ENCODE assay signal across 23 cellular contexts in the genomic region with DNA sequence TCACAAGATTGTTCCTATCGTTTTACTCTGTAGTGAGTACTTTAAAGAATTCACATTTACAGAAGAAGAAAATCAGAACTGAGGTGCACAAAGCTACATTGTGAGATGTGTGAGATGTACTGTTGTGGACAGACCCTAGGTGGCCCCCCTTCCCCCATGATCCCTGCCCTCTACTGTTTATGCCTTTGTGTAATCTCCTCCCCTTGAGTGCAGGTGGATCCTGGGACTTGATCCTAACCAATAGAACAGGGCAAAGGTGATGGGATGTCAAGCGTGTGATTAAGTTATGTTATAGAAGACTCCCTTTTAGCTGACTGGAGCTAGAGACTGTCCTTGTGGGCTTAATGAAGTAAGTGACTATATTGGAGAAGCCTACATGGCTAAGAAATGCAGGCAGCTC.
"Had no signal": no experiment of that assay in that cellular context is flagged by ENCODE, and none has a peak within 500 bp of the region (broad histone marks: within the 10 kb centered on the region; RNA-seq: fewer than 3 reads in every experiment).

No MANE protein-coding gene starts in this region.

- H3K9me3 ChIP-seq: colonic mucosa, esophagus squamous epithelium, gastrocnemius medialis, spleen, thoracic aorta had no signal

- H3K4me3 Mint-ChIP-seq: activated CD4-positive, alpha-beta memory T cell treated with anti-CD3 and anti-CD28 coated beads, Interleukin-2, amount 10 ng/mL, durations not matched to agents 7 days and 5 days; activated naive CD4-positive, alpha-beta T cell treated with anti-CD3 and anti-CD28 coated beads, Interleukin-2, amount 10 ng/mL, durations not matched to agents 7 days and 5 days; activated T-cell treated with anti-CD3 and anti-CD28 coated beads, Interleukin-2, amount 50 U/mL, for 72 hours; effector memory CD8-positive, alpha-beta T cell; memory B cell; nephron; type B pancreatic cell had no signal

- DNase-seq: activated CD4-positive, alpha-beta memory T cell treated with anti-CD3 and anti-CD28 coated beads, Interleukin-2, amount 10 ng/mL, durations not matched to agents 7 days and 5 days; activated CD4-positive, alpha-beta T cell treated with anti-CD3 and anti-CD28 coated beads for 48 hours; activated CD4-positive, CD25-positive, alpha-beta regulatory T cell; activated effector memory CD4-positive, alpha-beta T cell treated with anti-CD3 and anti-CD28 coated beads, Interleukin-2, amount 50 U/mL, for 16 hours; activated naive CD4-positive, alpha-beta T cell treated with anti-CD3 and anti-CD28 coated beads, Interleukin-2, amount 10 ng/mL, durations not matched to agents 7 days and 5 days; activated T-cell treated with anti-CD3 and anti-CD28 coated beads, Interleukin-2, amount 50 U/mL, for 72 hours; amygdala; colonic mucosa; dorsolateral prefrontal cortex; effector memory CD8-positive, alpha-beta T cell; esophagus squamous epithelium; gastrocnemius medialis; hippocampal formation; spleen; stimulated activated CD4-positive, alpha-beta T cell treated with anti-CD3 and anti-CD28 coated beads, Interleukin-4, amount 100 ng/mL, for 1 hour; stimulated activated naive CD4-positive, alpha-beta T cell; T-helper 1 cell; T-helper 9 cell had no signal

- H3K9me3 Mint-ChIP-seq: activated CD4-positive, alpha-beta memory T cell treated with anti-CD3 and anti-CD28 coated beads, Interleukin-2, amount 10 ng/mL, durations not matched to agents 7 days and 5 days; activated naive CD4-positive, alpha-beta T cell treated with anti-CD3 and anti-CD28 coated beads, Interleukin-2, amount 10 ng/mL, durations not matched to agents 7 days and 5 days; activated T-cell treated with anti-CD3 and anti-CD28 coated beads, Interleukin-2, amount 50 U/mL, for 72 hours; effector memory CD8-positive, alpha-beta T cell; memory B cell; nephron; type B pancreatic cell had no signal

- H3K4me1 ChIP-seq: colonic mucosa, gastrocnemius medialis, spleen had no signal

- ATAC-seq: activated T-cell treated with anti-CD3 and anti-CD28 coated beads, Interleukin-2, amount 50 U/mL, for 72 hours; effector memory CD8-positive, alpha-beta T cell; gastrocnemius medialis had no signal

- H3K27me3 Mint-ChIP-seq: activated naive CD4-positive, alpha-beta T cell treated with anti-CD3 and anti-CD28 coated beads, Interleukin-2, amount 10 ng/mL, durations not matched to agents 7 days and 5 days; effector memory CD8-positive, alpha-beta T cell; progenitor cell of endocrine pancreas; type B pancreatic cell had no signal

- H3K36me3 ChIP-seq: colonic mucosa, esophagus squamous epithelium, gastrocnemius medialis, spleen, thoracic aorta had no signal

- H3K4me1 Mint-ChIP-seq: activated CD4-positive, alpha-beta memory T cell treated with anti-CD3 and anti-CD28 coated beads, Interleukin-2, amount 10 ng/mL, durations not matched to agents 7 days and 5 days; memory B cell; nephron had no signal

- H3K27me3 ChIP-seq: colonic mucosa, esophagus squamous epithelium, gastrocnemius medialis, spleen had no signal

- H3K27ac Mint-ChIP-seq: activated CD4-positive, alpha-beta memory T cell treated with anti-CD3 and anti-CD28 coated beads, Interleukin-2, amount 10 ng/mL, durations not matched to agents 7 days and 5 days; activated naive CD4-positive, alpha-beta T cell treated with anti-CD3 and anti-CD28 coated beads, Interleukin-2, amount 10 ng/mL, durations not matched to agents 7 days and 5 days; activated T-cell treated with anti-CD3 and anti-CD28 coated beads, Interleukin-2, amount 50 U/mL, for 72 hours; effector memory CD8-positive, alpha-beta T cell; memory B cell; nephron; progenitor cell of endocrine pancreas; type B pancreatic cell had no signal

- H3K4me3 ChIP-seq: colonic mucosa, dorsolateral prefrontal cortex, esophagus squamous epithelium, gastrocnemius medialis, spleen, thoracic aorta had no signal

- H3K27ac ChIP-seq: colonic mucosa, dorsolateral prefrontal cortex, esophagus squamous epithelium, gastrocnemius medialis, spleen, thoracic aorta had no signal

- H3K36me3 Mint-ChIP-seq: activated naive CD4-positive, alpha-beta T cell treated with anti-CD3 and anti-CD28 coated beads, Interleukin-2, amount 10 ng/mL, durations not matched to agents 7 days and 5 days; memory B cell; type B pancreatic cell had no signal
